ENCODE assay signal across 19 cellular contexts in genomic region chr22:38485783-38486182, GRCh38. TPM values are rescaled to one million over a fixed set of nuclear protein-coding genes. Genes with fewer than 3 reads are reported as not detected.
DNase-seq lines count a peak whose midpoint lies in the region; ATAC-seq and TF ChIP-seq lines count a peak whose summit lies in the region.
"Had no signal": no experiment of that assay in that cellular context is flagged by ENCODE, and none has a peak within 500 bp of the region (broad histone marks: within the 10 kb centered on the region; RNA-seq: fewer than 3 reads in every experiment).

No MANE protein-coding gene starts in this region.

- intact Hi-C loops in activated CD8-positive, alpha-beta T cell treated with anti-CD3 and anti-CD28 coated beads for 36 hours (cut with micrococcal nuclease): no loop called here
- intact Hi-C loops in left ventricle myocardium superior (cut with micrococcal nuclease) (no loop called here), sciatic nerve (cut with DNase I) (no loop called here)

- CTCF ChIA-PET in activated CD8-positive, alpha-beta T cell treated with anti-CD3 and anti-CD28 coated beads for 36 hours (lab: Charles Lee): interaction anchor here (0.8 to 0.9 kb wide), 2 partner anchors 10 to 86 kb away, joined by 3 read pairs; no protein-coding TSS in a partner anchor
- CTCF ChIA-PET in activated CD8-positive, alpha-beta T cell treated with anti-CD3 and anti-CD28 coated beads, Interleukin-2, amount 10 ng/mL, durations not matched to agents 7 days and 5 days (lab: Charles Lee): interaction anchor here (3.4 kb wide), 1 partner anchor 86 kb away, joined by 11 read pairs; no protein-coding TSS in a partner anchor
- CTCF ChIA-PET in T-cell (lab: Charles Lee): no interaction called here

- ATAC-seq in activated CD8-positive, alpha-beta T cell treated with anti-CD3 and anti-CD28 coated beads for 36 hours: peak; percentile 32
- ATAC-seq in activated CD8-positive, alpha-beta T cell treated with anti-CD3 and anti-CD28 coated beads, Interleukin-2, amount 10 ng/mL, durations not matched to agents 7 days and 5 days: no peak
- peak in 2 of 4 experiments; percentile 27 to 37 for ATAC-seq in T-cell (replicated peaks in 1 of 4)
- ATAC-seq in left ventricle myocardium superior: peak; percentile 38
- ATAC-seq in sciatic nerve: peak; percentile 38
- no peak for ATAC-seq in GM18868 (IDR thresholded peaks at IDR 0.05; ENCODE audit: unreplicated experiment)

- peaks cover 95% of the 10 kb centered on the region for H3K36me3 ChIP-seq in SJCRH30

- no peaks in the 10 kb centered on the region for H3K27me3 Mint-ChIP-seq in activated CD8-positive, alpha-beta T cell treated with anti-CD3 and anti-CD28 coated beads for 36 hours
- no peaks in the 10 kb centered on the region for H3K27me3 Mint-ChIP-seq in activated CD8-positive, alpha-beta T cell treated with anti-CD3 and anti-CD28 coated beads, Interleukin-2, amount 10 ng/mL, durations not matched to agents 7 days and 5 days (ENCODE audit: low read depth)
- H3K27me3 Mint-ChIP-seq in T-cell: no peaks in the 10 kb centered on the region
- H3K27me3 Mint-ChIP-seq: IgD-negative memory B cell had no signal

- POLR2A ChIA-PET in activated CD8-positive, alpha-beta T cell treated with anti-CD3 and anti-CD28 coated beads for 36 hours (lab: Charles Lee): interaction anchor here (0.9 to 7.4 kb wide), 3 partner anchors 11 to 77 kb away, joined by 3 to 43 read pairs (median 3); no protein-coding TSS in a partner anchor
- POLR2A ChIA-PET in activated CD8-positive, alpha-beta T cell treated with anti-CD3 and anti-CD28 coated beads, Interleukin-2, amount 10 ng/mL, durations not matched to agents 7 days and 5 days (lab: Charles Lee): interaction anchor here (0.8 to 1.1 kb wide), 2 partner anchors 8 to 23 kb away, joined by 3 read pairs; no protein-coding TSS in a partner anchor
- POLR2A ChIA-PET in T-cell (lab: Charles Lee): interaction anchor here (0.6 to 0.9 kb wide), 6 partner anchors 9 to 266 kb away, joined by 3 to 5 read pairs (median 4); no protein-coding TSS in a partner anchor

- peaks cover 85% of the 10 kb centered on the region for H3K36me3 Mint-ChIP-seq in activated CD8-positive, alpha-beta T cell treated with anti-CD3 and anti-CD28 coated beads for 36 hours (ENCODE audit: low read depth)
- peaks cover 91% of the 10 kb centered on the region for H3K36me3 Mint-ChIP-seq in activated CD8-positive, alpha-beta T cell treated with anti-CD3 and anti-CD28 coated beads, Interleukin-2, amount 10 ng/mL, durations not matched to agents 7 days and 5 days (ENCODE audit: low read depth)
- H3K36me3 Mint-ChIP-seq in T-cell: peaks cover 78% of the 10 kb centered on the region

- H3K4me1 Mint-ChIP-seq in activated CD8-positive, alpha-beta T cell treated with anti-CD3 and anti-CD28 coated beads for 36 hours (ENCODE audit: low read depth): peaks cover 59% of the 10 kb centered on the region
- H3K4me1 Mint-ChIP-seq in activated CD8-positive, alpha-beta T cell treated with anti-CD3 and anti-CD28 coated beads, Interleukin-2, amount 10 ng/mL, durations not matched to agents 7 days and 5 days (ENCODE audit: low read depth): peaks cover 33% of the 10 kb centered on the region
- H3K4me1 Mint-ChIP-seq in T-cell: peaks cover 47 to 55% (median 47%) of the 10 kb centered on the region in 3 donors

- H3K4me3 Mint-ChIP-seq in activated CD8-positive, alpha-beta T cell treated with anti-CD3 and anti-CD28 coated beads for 36 hours: no peak overlapping the region
- no peak overlapping the region for H3K4me3 Mint-ChIP-seq in activated CD8-positive, alpha-beta T cell treated with anti-CD3 and anti-CD28 coated beads, Interleukin-2, amount 10 ng/mL, durations not matched to agents 7 days and 5 days
- no peak overlapping the region for H3K4me3 Mint-ChIP-seq in T-cell
- H3K4me3 Mint-ChIP-seq: IgD-negative memory B cell, neural progenitor cell had no signal

- TF ChIP-seq CTCF in activated CD8-positive, alpha-beta T cell treated with anti-CD3 and anti-CD28 coated beads for 36 hours (IDR thresholded peaks at IDR 0.05): no peak

- no peak overlapping the region for H3K27ac ChIP-seq in SJCRH30
- H3K27ac ChIP-seq: ascending aorta, dorsolateral prefrontal cortex, PC-9, skin epidermis had no signal

- H3K9me3 Mint-ChIP-seq in activated CD8-positive, alpha-beta T cell treated with anti-CD3 and anti-CD28 coated beads for 36 hours: no peaks in the 10 kb centered on the region
- H3K9me3 Mint-ChIP-seq in activated CD8-positive, alpha-beta T cell treated with anti-CD3 and anti-CD28 coated beads, Interleukin-2, amount 10 ng/mL, durations not matched to agents 7 days and 5 days (ENCODE audit: insufficient read depth): no peaks in the 10 kb centered on the region
- H3K9me3 Mint-ChIP-seq in T-cell: no peaks in the 10 kb centered on the region
- H3K9me3 Mint-ChIP-seq: IgD-negative memory B cell, neural progenitor cell had no signal

- H3K27ac Mint-ChIP-seq in activated CD8-positive, alpha-beta T cell treated with anti-CD3 and anti-CD28 coated beads for 36 hours: no peak overlapping the region
- no peak overlapping the region for H3K27ac Mint-ChIP-seq in activated CD8-positive, alpha-beta T cell treated with anti-CD3 and anti-CD28 coated beads, Interleukin-2, amount 10 ng/mL, durations not matched to agents 7 days and 5 days
- peak overlapping the region; percentile 34 to 36 for H3K27ac Mint-ChIP-seq in T-cell
- H3K27ac Mint-ChIP-seq: neural progenitor cell had no signal

- H3K9me3 ChIP-seq in SJCRH30 (replicated peaks): no peaks in the 10 kb centered on the region
- H3K9me3 ChIP-seq: ascending aorta had no signal

- H3K27me3 ChIP-seq in SJCRH30: no peaks in the 10 kb centered on the region
- H3K27me3 ChIP-seq: ascending aorta, dorsolateral prefrontal cortex, neural progenitor cell had no signal

- H3K4me3 ChIP-seq in SJCRH30: no peak overlapping the region
- H3K4me3 ChIP-seq: ascending aorta, dorsolateral prefrontal cortex, neural progenitor cell, PC-9, skin epidermis had no signal

- no peaks in the 10 kb centered on the region for H3K4me1 ChIP-seq in SJCRH30
- H3K4me1 ChIP-seq: neural progenitor cell had no signal

- no peak for DNase-seq in activated CD8-positive, alpha-beta T cell treated with anti-CD3 and anti-CD28 coated beads for 36 hours
- no peak for DNase-seq in activated CD8-positive, alpha-beta T cell treated with anti-CD3 and anti-CD28 coated beads, Interleukin-2, amount 10 ng/mL, durations not matched to agents 7 days and 5 days
- DNase-seq in T-cell (no peak), left ventricle myocardium superior (no peak), sciatic nerve (ENCODE audit: low spot score) (no peak), NCI-H1694 treated with DMSO at 0.1 percent for 48 hours (lab: John Stamatoyannopoulos, UW) (no peak), SJCRH30 (no peak)
- DNase-seq: activated CD4-positive, CD25-positive, alpha-beta regulatory T cell treated with anti-CD3 and anti-CD28 coated beads, Interleukin-2, amount 50 U/mL, for 72 hours; dorsolateral prefrontal cortex; NCI-H1417 treated with DMSO at 0.1 percent for 48 hours; NCI-H524 treated with DMSO at 0.1 percent for 48 hours; stimulated activated naive CD4-positive, alpha-beta T cell treated with Interleukin-2 at 50 U/mL for 16 hours; T-helper 1 cell had no signal

RNA-seq across cellular contexts. Expression of gene KDELR3, which starts 17.9 kb away (rescaled TPM):
- 1 to 10 TPM; 1.7 to 2.1 TPM for total RNA-seq in activated CD8-positive, alpha-beta T cell treated with anti-CD3 and anti-CD28 coated beads for 36 hours
- total RNA-seq in activated CD8-positive, alpha-beta T cell treated with anti-CD3 and anti-CD28 coated beads, Interleukin-2, amount 10 ng/mL, durations not matched to agents 7 days and 5 days: 1 to 10 TPM in 1 of 2 experiments, under 1 TPM in 1; 0.99 to 1.0 TPM
- total RNA-seq in T-cell (under 1 TPM in 3 of 5 donors, not detected in 2; 0.20 to 0.29 (median 0.25) TPM), left ventricle myocardium superior (4.2 TPM), sciatic nerve (15.4 TPM)
- total RNA-seq in SJCRH30 (2014; rRNA removed; shearing (Covaris generic)): 2.2 and 2.3 TPM in 2 replicates

RNA-seq across cellular contexts. Expression of gene DDX17, which starts 20.3 kb away (rescaled TPM):
- 100 to 1,000 TPM; 320 to 334 TPM for total RNA-seq in activated CD8-positive, alpha-beta T cell treated with anti-CD3 and anti-CD28 coated beads for 36 hours
- 100 to 1,000 TPM; 443 to 445 TPM for total RNA-seq in activated CD8-positive, alpha-beta T cell treated with anti-CD3 and anti-CD28 coated beads, Interleukin-2, amount 10 ng/mL, durations not matched to agents 7 days and 5 days
- total RNA-seq in T-cell (100 to 1,000 TPM; 589 to 907 (median 850) TPM), left ventricle myocardium superior (212 TPM), sciatic nerve (742 TPM)
- total RNA-seq in SJCRH30 (2014; rRNA removed; shearing (Covaris generic)): 302 and 356 TPM in 2 replicates

RNA-seq across cellular contexts. Expression of gene KCNJ4, which starts 30.8 kb away (rescaled TPM):
- not detected for total RNA-seq in activated CD8-positive, alpha-beta T cell treated with anti-CD3 and anti-CD28 coated beads for 36 hours
- not detected for total RNA-seq in activated CD8-positive, alpha-beta T cell treated with anti-CD3 and anti-CD28 coated beads, Interleukin-2, amount 10 ng/mL, durations not matched to agents 7 days and 5 days
- not detected for total RNA-seq in T-cell
- total RNA-seq in left ventricle myocardium superior: 20.5 TPM
- 0.71 TPM for total RNA-seq in sciatic nerve
- 0.04 and 0.25 TPM in 2 replicates for total RNA-seq in SJCRH30 (2014; rRNA removed; shearing (Covaris generic))
- total RNA-seq: ascending aorta had no signal

Comparison
In these comparisons a context has a peak if more than half of its experiments do, and no peak if none do; other contexts are left out.
1. ATAC-seq: peak in activated CD8-positive, alpha-beta T cell treated with anti-CD3 and anti-CD28 coated beads for 36 hours (single experiment), left ventricle myocardium superior (single experiment) and sciatic nerve (single experiment); none in activated CD8-positive, alpha-beta T cell treated with anti-CD3 and anti-CD28 coated beads, Interleukin-2, amount 10 ng/mL, durations not matched to agents 7 days and 5 days (single experiment) and GM18868 (single experiment).
2. H3K27ac Mint-ChIP-seq: peak in T-cell (2 of 2); none in activated CD8-positive, alpha-beta T cell treated with anti-CD3 and anti-CD28 coated beads for 36 hours (single experiment) and activated CD8-positive, alpha-beta T cell treated with anti-CD3 and anti-CD28 coated beads, Interleukin-2, amount 10 ng/mL, durations not matched to agents 7 days and 5 days (single experiment).
3. RNA of gene KCNJ4, which starts 30.8 kb away (total RNA-seq): 20.5 TPM in left ventricle myocardium superior (single experiment); 0.71 TPM in sciatic nerve (single experiment), 0.04 to 0.25 TPM in SJCRH30, not detected in activated CD8-positive, alpha-beta T cell treated with anti-CD3 and anti-CD28 coated beads for 36 hours, not detected in activated CD8-positive, alpha-beta T cell treated with anti-CD3 and anti-CD28 coated beads, Interleukin-2, amount 10 ng/mL, durations not matched to agents 7 days and 5 days and not detected in T-cell; every median in the first group is over 10 times any median in the second.
4. CTCF ChIA-PET loops: an anchor here in activated CD8-positive, alpha-beta T cell treated with anti-CD3 and anti-CD28 coated beads for 36 hours (0.8 to 0.9 kb wide) and activated CD8-positive, alpha-beta T cell treated with anti-CD3 and anti-CD28 coated beads, Interleukin-2, amount 10 ng/mL, durations not matched to agents 7 days and 5 days (3.4 kb wide); none called in T-cell.